In the genomic region with DNA sequence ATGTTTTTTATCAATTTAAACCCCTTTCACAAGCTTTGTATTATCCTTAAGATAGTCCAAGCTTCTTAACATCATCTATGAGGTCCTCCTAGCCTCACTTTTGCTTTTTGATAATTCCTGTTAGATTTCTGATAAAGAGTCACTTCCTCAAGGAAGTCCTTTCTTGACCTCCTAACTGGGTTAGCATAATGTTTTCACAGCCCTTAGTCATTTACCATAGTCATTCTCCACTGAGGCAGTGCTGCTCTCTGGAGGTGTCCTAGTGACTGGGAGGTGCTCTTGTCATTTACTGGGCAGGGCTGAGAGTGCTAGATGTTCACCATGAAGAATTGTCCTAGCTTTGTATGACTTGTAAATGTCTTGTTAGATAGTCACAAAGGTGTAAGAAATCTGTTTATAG, we compare ENCODE assay signal across 1 cellular context.
TF ChIP-seq lines count a peak whose summit lies in the region.

No MANE protein-coding gene starts in this region.

TF ChIP-seq in H1, 55 proteins besides CTCF, POLR2A, EP300 and RAD21:
- TF ChIP-seq KDM1A (IDR thresholded peaks at IDR 0.05; ENCODE audit: borderline replicate concordance, low read length) (no peak), CREB1 (IDR thresholded peaks at IDR 0.05) (no peak), CHD7 (IDR thresholded peaks at IDR 0.05; ENCODE audit: insufficient replicate concordance, low read length) (no peak), MAX (IDR thresholded peaks at IDR 0.05) (no peak), EZH2 (IDR thresholded peaks at IDR 0.05; ENCODE audit: low read depth, low read length, severe bottlenecking) (no peak), HDAC2 (IDR thresholded peaks at IDR 0.05; ENCODE audit: borderline replicate concordance in 1 of 2, low read depth in 2 of 2, low read length in 2 of 2) (no peak), JUN (IDR thresholded peaks at IDR 0.05; ENCODE audit: low read depth, low read length) (no peak), PHF8 (conservative IDR thresholded peaks at IDR 0.05; ENCODE audit: low read depth, low read length) (no peak), JUND (IDR thresholded peaks at IDR 0.05; ENCODE audit: low read length) (no peak), FOSL1 (IDR thresholded peaks at IDR 0.05; ENCODE audit: insufficient read depth, low read depth, low read length) (no peak), BRCA1 (IDR thresholded peaks at IDR 0.05; ENCODE audit: low read depth, low read length) (no peak), TCF12 (IDR thresholded peaks at IDR 0.05; ENCODE audit: low read depth, low read length) (no peak)
TF ChIP-seq in H1: peak in this region for 0.
